In the genomic region with DNA sequence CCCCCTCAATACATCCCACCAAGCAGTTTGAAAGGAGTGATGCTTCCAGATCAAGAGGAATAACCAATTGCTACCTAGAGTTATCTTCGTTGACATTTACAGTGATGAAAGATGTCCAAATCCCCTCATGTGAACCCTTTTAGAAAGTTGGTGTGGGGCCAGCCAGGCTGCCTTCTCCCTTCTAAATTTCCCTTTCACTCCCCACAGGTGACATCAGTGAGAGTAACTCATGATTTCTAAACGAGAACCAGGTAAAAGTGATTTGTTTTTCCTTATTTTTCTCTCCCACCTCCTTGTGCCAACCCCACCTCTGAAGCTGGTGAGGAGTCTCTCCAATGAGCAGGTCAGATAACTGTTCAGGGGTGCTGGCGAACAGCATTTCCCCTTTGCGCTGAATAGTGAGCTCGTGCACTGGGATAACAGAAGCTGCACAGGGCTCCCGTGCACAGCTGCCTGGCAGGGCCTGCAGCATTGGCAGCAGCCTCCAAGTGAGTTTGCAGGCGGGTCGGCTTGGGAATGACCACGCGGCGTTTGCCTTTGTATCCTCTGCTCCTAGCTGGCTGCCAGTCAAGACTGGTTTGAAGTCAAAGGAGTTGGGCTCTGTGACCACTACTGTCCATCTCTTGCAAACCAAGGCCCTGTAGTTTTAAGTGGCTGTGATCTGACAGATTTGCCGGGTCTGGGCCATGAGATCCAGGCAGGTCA, we compare ENCODE assay signal across 28 cellular contexts.
"Had no signal": no experiment of that assay in that cellular context is flagged by ENCODE, and none has a peak within 500 bp of the region (broad histone marks: within the 10 kb centered on the region; RNA-seq: fewer than 3 reads in every experiment).

No MANE protein-coding gene starts in this region.

- H3K4me1 Mint-ChIP-seq: activated T-helper 17 cell treated with anti-CD3 and anti-CD28 coated beads, Interleukin-2, amount 50 U/mL, for 72 hours had no signal

- H3K36me3 ChIP-seq: breast epithelium, esophagus squamous epithelium, left lung, prostate gland, suprapubic skin, tibial artery had no signal

- H3K4me3 Mint-ChIP-seq: activated T-cell treated with anti-CD3 and anti-CD28 coated beads, Interleukin-2, amount 50 U/mL, for 4 hours; activated T-helper 17 cell treated with anti-CD3 and anti-CD28 coated beads, Interleukin-2, amount 50 U/mL, for 72 hours; central memory CD8-positive, alpha-beta T cell; dendritic cell treated with granulocyte-macrophage colony-stimulating factor and Interleukin-4, amounts not matched to agents 40 ng/mL and 50 ng/mL, for 4 days; naive thymus-derived CD8-positive, alpha-beta T cell; T-helper 2 cell treated with Interferon-gamma antibody and Interleukin-4, amounts not matched to agents 5 μg/mL and 100 μg/mL, for 36 hours had no signal

- H3K9me3 Mint-ChIP-seq: activated T-helper 17 cell treated with anti-CD3 and anti-CD28 coated beads, Interleukin-2, amount 50 U/mL, for 72 hours; central memory CD8-positive, alpha-beta T cell; dendritic cell treated with granulocyte-macrophage colony-stimulating factor and Interleukin-4, amounts not matched to agents 40 ng/mL and 50 ng/mL, for 4 days had no signal

- H3K27me3 ChIP-seq: breast epithelium, left lung, suprapubic skin, tibial artery had no signal

- H3K27ac Mint-ChIP-seq: activated T-helper 17 cell treated with anti-CD3 and anti-CD28 coated beads, Interleukin-2, amount 50 U/mL, for 72 hours; dendritic cell treated with granulocyte-macrophage colony-stimulating factor and Interleukin-4, amounts not matched to agents 40 ng/mL and 50 ng/mL, for 4 days; naive thymus-derived CD8-positive, alpha-beta T cell; T-helper 2 cell treated with Interferon-gamma antibody and Interleukin-4, amounts not matched to agents 5 μg/mL and 100 μg/mL, for 36 hours had no signal

- H3K4me1 ChIP-seq: esophagus squamous epithelium, left lung, prostate gland, suprapubic skin had no signal

- H3K9me3 ChIP-seq: breast epithelium, esophagus squamous epithelium, prostate gland, suprapubic skin, tibial artery had no signal

- DNase-seq: activated CD4-positive, alpha-beta T cell treated with anti-CD3 and anti-CD28 coated beads for 4 hours; activated CD4-positive, alpha-beta T cell treated with anti-CD3 and anti-CD28 coated beads, Interleukin-2, amount 50 U/mL, for 48 hours; activated CD8-positive, alpha-beta memory T cell treated with anti-CD3 and anti-CD28 coated beads, Interleukin-2, amount 50 U/mL, for 4 hours; activated gamma-delta T cell treated with Interleukin-2 at 50 U/mL for 16 hours; activated naive CD4-positive, alpha-beta T cell treated with anti-CD3 and anti-CD28 coated beads, Interleukin-2, amount 50 U/mL, for 16 hours; activated T-cell treated with anti-CD3 and anti-CD28 coated beads, Interleukin-2, amount 50 U/mL, for 4 hours; effector CD4-positive, alpha-beta T cell; esophagus squamous epithelium; foreskin melanocyte; kidney glomerular epithelial cell; left lung; mammary epithelial cell; naive thymus-derived CD8-positive, alpha-beta T cell; retina; stimulated activated CD4-positive, alpha-beta T cell treated with anti-CD3 and anti-CD28 coated beads, Interleukin-15, amount 100 ng/mL, for 24 hours; stimulated activated CD4-positive, alpha-beta T cell treated with anti-CD3 and anti-CD28 coated beads, Interleukin-2, amount 100 ng/mL, for 24 hours; stimulated activated naive CD4-positive, alpha-beta T cell; T-helper 1 cell had no signal

- H3K36me3 Mint-ChIP-seq: naive thymus-derived CD8-positive, alpha-beta T cell had no signal

- H3K4me3 ChIP-seq: breast epithelium, esophagus squamous epithelium, left lung, prostate gland, suprapubic skin, tibial artery had no signal

- H3K27ac ChIP-seq: breast epithelium, epithelial cell of prostate, esophagus squamous epithelium, left lung, prostate gland, suprapubic skin, tibial artery, VCaP had no signal
